In genomic region chr10:93458821-93459257, GRCh38 we compare ENCODE assay signal across 8 cellular contexts. TPM values are rescaled to one million over a fixed set of nuclear protein-coding genes. Genes with fewer than 3 reads are reported as not detected.
DNase-seq lines count a peak whose midpoint lies in the region; ATAC-seq and TF ChIP-seq lines count a peak whose summit lies in the region.

No MANE protein-coding gene starts in this region.

- no peaks in the 10 kb centered on the region for H3K27me3 Mint-ChIP-seq in stimulated activated naive CD8-positive, alpha-beta T cell treated with anti-CD3 and anti-CD28 coated beads, Interleukin-15, amount 100 ng/mL, for 72 hours
- no peaks in the 10 kb centered on the region for H3K27me3 Mint-ChIP-seq in T-helper 2 cell treated with Interferon-gamma antibody and Interleukin-4, amounts not matched to agents 5 μg/mL and 100 μg/mL, for 36 hours (ENCODE audit: low read depth)

- no peaks in the 10 kb centered on the region for H3K9me3 ChIP-seq in vagina

- ATAC-seq in stimulated activated naive CD8-positive, alpha-beta T cell treated with anti-CD3 and anti-CD28 coated beads, Interleukin-15, Interleukin-2, amounts not matched to agents 100 U/mL and 50 U/mL, for 24 hours = peak; percentile 82
- ATAC-seq in stimulated activated naive CD8-positive, alpha-beta T cell treated with anti-CD3 and anti-CD28 coated beads, Interleukin-15, amount 100 ng/mL, for 72 hours = no peak

- H3K27me3 ChIP-seq in vagina = no peaks in the 10 kb centered on the region

- DNase-seq in stimulated activated naive CD8-positive, alpha-beta T cell treated with anti-CD3 and anti-CD28 coated beads, Interleukin-15, Interleukin-2, amounts not matched to agents 100 U/mL and 50 U/mL, for 24 hours = peak; percentile 19
- DNase-seq in stimulated activated naive CD8-positive, alpha-beta T cell treated with anti-CD3 and anti-CD28 coated beads, Interleukin-15, amount 100 ng/mL, for 72 hours = no peak
- DNase-seq in dedifferentiated amniotic fluid mesenchymal stem cell (ENCODE audit: extremely low spot score) (peak; percentile 99), medulla oblongata (ENCODE audit: extremely low spot score) (peak; percentile 38), vagina (ENCODE audit: extremely low spot score in 2 of 2) (no peak), T-helper 1 cell (no peak), NCI-H128 (lab: John Stamatoyannopoulos, UW; ENCODE audit: unreplicated experiment) (no peak)
- DNase-seq in T-helper 2 cell treated with Interferon-gamma antibody and Interleukin-4, amounts not matched to agents 5 μg/mL and 100 μg/mL, for 36 hours (ENCODE audit: low spot score) = no peak

- TF ChIP-seq POLR2A in vagina (IDR thresholded peaks at IDR 0.05) = no peak

- no peaks in the 10 kb centered on the region for H3K36me3 Mint-ChIP-seq in T-helper 2 cell treated with Interferon-gamma antibody and Interleukin-4, amounts not matched to agents 5 μg/mL and 100 μg/mL, for 36 hours (ENCODE audit: low read depth)

- H3K4me3 Mint-ChIP-seq in stimulated activated naive CD8-positive, alpha-beta T cell treated with anti-CD3 and anti-CD28 coated beads, Interleukin-15, amount 100 ng/mL, for 72 hours = no peak overlapping the region
- no peak overlapping the region for H3K4me3 Mint-ChIP-seq in T-helper 2 cell treated with Interferon-gamma antibody and Interleukin-4, amounts not matched to agents 5 μg/mL and 100 μg/mL, for 36 hours

- peaks cover 13% of the 10 kb centered on the region for H3K4me1 Mint-ChIP-seq in stimulated activated naive CD8-positive, alpha-beta T cell treated with anti-CD3 and anti-CD28 coated beads, Interleukin-15, amount 100 ng/mL, for 72 hours
- peaks cover 14% of the 10 kb centered on the region for H3K4me1 Mint-ChIP-seq in T-helper 2 cell treated with Interferon-gamma antibody and Interleukin-4, amounts not matched to agents 5 μg/mL and 100 μg/mL, for 36 hours (ENCODE audit: low read depth)

- peak overlapping the region; percentile 94 for H3K27ac ChIP-seq in vagina

- H3K9me3 Mint-ChIP-seq in stimulated activated naive CD8-positive, alpha-beta T cell treated with anti-CD3 and anti-CD28 coated beads, Interleukin-15, amount 100 ng/mL, for 72 hours = no peaks in the 10 kb centered on the region
- H3K9me3 Mint-ChIP-seq in T-helper 2 cell treated with Interferon-gamma antibody and Interleukin-4, amounts not matched to agents 5 μg/mL and 100 μg/mL, for 36 hours = no peaks in the 10 kb centered on the region

- intact Hi-C loops in vagina (cut with DNase I) = no loop called here

- peaks cover 0 to 17% of the 10 kb centered on the region in 2 donors for H3K36me3 ChIP-seq in vagina

- peaks cover 80% of the 10 kb centered on the region for H3K4me1 ChIP-seq in vagina

- H3K27ac Mint-ChIP-seq in stimulated activated naive CD8-positive, alpha-beta T cell treated with anti-CD3 and anti-CD28 coated beads, Interleukin-15, amount 100 ng/mL, for 72 hours = no peak overlapping the region
- H3K27ac Mint-ChIP-seq in T-helper 2 cell treated with Interferon-gamma antibody and Interleukin-4, amounts not matched to agents 5 μg/mL and 100 μg/mL, for 36 hours = no peak overlapping the region

- peak overlapping the region in 1 of 2 donors; percentile 1 for H3K4me3 ChIP-seq in vagina

- TF ChIP-seq CTCF in vagina (IDR thresholded peaks at IDR 0.05) = no peak

RNA-seq across cellular contexts. Expression of gene MYOF, which starts 23.3 kb away (rescaled TPM):
- 107 TPM for total RNA-seq in vagina

RNA-seq across cellular contexts. Expression of gene CEP55, which starts 37.6 kb away (rescaled TPM):
- 3.2 TPM for total RNA-seq in vagina

Comparison
In these comparisons a context has a peak if more than half of its experiments do, and no peak if none do; other contexts are left out.
1. DNase-seq: peak in stimulated activated naive CD8-positive, alpha-beta T cell treated with anti-CD3 and anti-CD28 coated beads, Interleukin-15, Interleukin-2, amounts not matched to agents 100 U/mL and 50 U/mL, for 24 hours (single experiment), dedifferentiated amniotic fluid mesenchymal stem cell (single experiment) and medulla oblongata (single experiment); none in stimulated activated naive CD8-positive, alpha-beta T cell treated with anti-CD3 and anti-CD28 coated beads, Interleukin-15, amount 100 ng/mL, for 72 hours (0 of 2), vagina (0 of 2), T-helper 2 cell treated with Interferon-gamma antibody and Interleukin-4, amounts not matched to agents 5 μg/mL and 100 μg/mL, for 36 hours (single experiment), T-helper 1 cell (0 of 5) and NCI-H128 (single experiment).